Comparison of ENCODE assay signal across 1 cellular context in the genomic region with DNA sequence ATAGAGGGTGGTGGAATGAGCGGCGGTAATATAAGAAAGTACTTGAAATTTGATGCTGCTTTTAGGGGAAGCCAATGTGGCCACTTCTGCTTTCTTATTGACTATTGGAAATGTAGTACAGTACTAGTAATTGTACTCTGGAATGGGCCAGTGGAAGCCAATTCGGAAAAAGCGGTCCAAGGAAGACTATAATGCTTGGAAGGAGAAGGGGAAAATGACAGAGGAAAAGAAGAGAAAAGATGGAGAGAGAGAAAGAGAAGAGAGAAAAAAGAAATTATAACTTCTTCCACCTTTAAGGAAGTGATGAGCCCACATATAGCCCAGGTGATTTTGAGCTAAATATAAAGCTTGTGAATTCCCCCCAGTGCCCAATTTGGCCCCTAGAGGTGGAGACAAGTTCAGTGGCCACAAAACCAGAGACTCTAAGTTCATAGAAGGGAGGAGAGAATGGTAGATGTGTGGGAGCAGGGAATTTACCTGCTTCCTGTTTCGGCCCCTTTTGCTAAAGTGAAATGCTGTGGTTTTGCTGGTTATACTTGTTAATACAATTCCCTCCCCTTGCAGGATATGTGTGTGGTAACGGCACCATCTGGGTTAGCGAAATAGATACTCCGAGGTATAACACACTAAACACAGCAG.
A peak's percentile ranks its signal among the peaks of the same experiment; 100 is the strongest.
TF ChIP-seq lines count a peak whose summit lies in the region.

No MANE protein-coding gene starts in this region.

TF ChIP-seq in GM12878, 131 proteins besides CTCF, POLR2A, EP300 and RAD21 (continued from another document):
- peak; percentile 99 for TF ChIP-seq MTA2 (IDR thresholded peaks at IDR 0.05; ENCODE audit: low read depth)
- TF ChIP-seq ELK1 (IDR thresholded peaks at IDR 0.05; ENCODE audit: low read depth, low read length), result 0 out of 2 replicates have a peak, but pooled peaks have one; percentile 15
- peak in 1 of 2 experiments; percentile 99; a peak in 2 of 4 replicates for TF ChIP-seq CEBPB (IDR thresholded peaks at IDR 0.05; ENCODE audit: borderline replicate concordance in 1 of 2, low read depth in 2 of 2, low read length in 2 of 2)
- TF ChIP-seq HCFC1 (IDR thresholded peaks at IDR 0.05; ENCODE audit: low read length), result no peak
- peak; percentile 80 for TF ChIP-seq MYB (IDR thresholded peaks at IDR 0.05; ENCODE audit: borderline replicate concordance, low read depth, low read length)
- no peak for TF ChIP-seq BRCA1 (IDR thresholded peaks at IDR 0.05; ENCODE audit: low read depth, low read length)
- TF ChIP-seq EGR1 (IDR thresholded peaks at IDR 0.05; ENCODE audit: borderline replicate concordance in 1 of 2, low read depth in 2 of 2, low read length in 2 of 2), result peak in 1 of 2 experiments; percentile 70; a peak in 1 of 3 replicates
- TF ChIP-seq NFXL1 (IDR thresholded peaks at IDR 0.05; ENCODE audit: borderline replicate concordance), result no peak
- TF ChIP-seq, protein P1, sequence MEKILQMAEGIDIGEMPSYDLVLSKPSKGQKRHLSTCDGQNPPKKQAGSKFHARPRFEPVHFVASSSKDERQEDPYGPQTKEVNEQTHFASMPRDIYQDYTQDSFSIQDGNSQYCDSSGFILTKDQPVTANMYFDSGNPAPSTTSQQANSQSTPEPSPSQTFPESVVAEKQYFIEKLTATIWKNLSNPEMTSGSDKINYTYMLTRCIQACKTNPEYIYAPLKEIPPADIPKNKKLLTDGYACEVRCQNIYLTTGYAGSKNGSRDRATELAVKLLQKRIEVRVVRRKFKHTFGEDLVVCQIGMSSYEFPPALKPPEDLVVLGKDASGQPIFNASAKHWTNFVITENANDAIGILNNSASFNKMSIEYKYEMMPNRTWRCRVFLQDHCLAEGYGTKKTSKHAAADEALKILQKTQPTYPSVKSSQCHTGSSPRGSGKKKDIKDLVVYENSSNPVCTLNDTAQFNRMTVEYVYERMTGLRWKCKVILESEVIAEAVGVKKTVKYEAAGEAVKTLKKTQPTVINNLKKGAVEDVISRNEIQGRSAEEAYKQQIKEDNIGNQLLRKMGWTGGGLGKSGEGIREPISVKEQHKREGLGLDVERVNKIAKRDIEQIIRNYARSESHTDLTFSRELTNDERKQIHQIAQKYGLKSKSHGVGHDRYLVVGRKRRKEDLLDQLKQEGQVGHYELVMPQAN (conservative IDR thresholded peaks at IDR 0.05), result 0 out of 2 replicates have a peak, but pooled peaks have one; percentile 31
- TF ChIP-seq PML (IDR thresholded peaks at IDR 0.05; ENCODE audit: low read length), result peak; percentile 86
- TF ChIP-seq ZNF217 (IDR thresholded peaks at IDR 0.05), result peak; percentile 97
- TF ChIP-seq HDAC2 (IDR thresholded peaks at IDR 0.05), result no peak
- peak; percentile 93; the same call in 1 of the 2 replicates for TF ChIP-seq TCF3 (IDR thresholded peaks at IDR 0.05; ENCODE audit: borderline replicate concordance, insufficient read depth, low read depth, low read length)
- TF ChIP-seq RCOR1 (conservative IDR thresholded peaks at IDR 0.05; ENCODE audit: low read depth, low read length), result no peak
- peak; percentile 99 for TF ChIP-seq MTA3 (IDR thresholded peaks at IDR 0.05; ENCODE audit: borderline replicate concordance, low read length)
- no peak for TF ChIP-seq CBX3 (IDR thresholded peaks at IDR 0.05; ENCODE audit: borderline replicate concordance, low read depth)
- TF ChIP-seq TCF12 (IDR thresholded peaks at IDR 0.05; ENCODE audit: low read depth, low read length), result peak; percentile 90
- TF ChIP-seq, protein P2, sequence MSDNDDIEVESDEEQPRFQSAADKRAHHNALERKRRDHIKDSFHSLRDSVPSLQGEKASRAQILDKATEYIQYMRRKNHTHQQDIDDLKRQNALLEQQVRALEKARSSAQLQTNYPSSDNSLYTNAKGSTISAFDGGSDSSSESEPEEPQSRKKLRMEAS (IDR thresholded peaks at IDR 0.05; ENCODE audit: low read depth, low read length), result no peak
- TF ChIP-seq, protein P3, sequence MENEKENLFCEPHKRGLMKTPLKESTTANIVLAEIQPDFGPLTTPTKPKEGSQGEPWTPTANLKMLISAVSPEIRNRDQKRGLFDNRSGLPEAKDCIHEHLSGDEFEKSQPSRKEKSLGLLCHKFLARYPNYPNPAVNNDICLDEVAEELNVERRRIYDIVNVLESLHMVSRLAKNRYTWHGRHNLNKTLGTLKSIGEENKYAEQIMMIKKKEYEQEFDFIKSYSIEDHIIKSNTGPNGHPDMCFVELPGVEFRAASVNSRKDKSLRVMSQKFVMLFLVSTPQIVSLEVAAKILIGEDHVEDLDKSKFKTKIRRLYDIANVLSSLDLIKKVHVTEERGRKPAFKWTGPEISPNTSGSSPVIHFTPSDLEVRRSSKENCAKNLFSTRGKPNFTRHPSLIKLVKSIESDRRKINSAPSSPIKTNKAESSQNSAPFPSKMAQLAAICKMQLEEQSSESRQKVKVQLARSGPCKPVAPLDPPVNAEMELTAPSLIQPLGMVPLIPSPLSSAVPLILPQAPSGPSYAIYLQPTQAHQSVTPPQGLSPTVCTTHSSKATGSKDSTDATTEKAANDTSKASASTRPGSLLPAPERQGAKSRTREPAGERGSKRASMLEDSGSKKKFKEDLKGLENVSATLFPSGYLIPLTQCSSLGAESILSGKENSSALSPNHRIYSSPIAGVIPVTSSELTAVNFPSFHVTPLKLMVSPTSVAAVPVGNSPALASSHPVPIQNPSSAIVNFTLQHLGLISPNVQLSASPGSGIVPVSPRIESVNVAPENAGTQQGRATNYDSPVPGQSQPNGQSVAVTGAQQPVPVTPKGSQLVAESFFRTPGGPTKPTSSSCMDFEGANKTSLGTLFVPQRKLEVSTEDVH (IDR thresholded peaks at IDR 0.05; ENCODE audit: low read depth, partially characterized antibody), result peak; percentile 75
- TF ChIP-seq SREBF1 (IDR thresholded peaks at IDR 0.05; ENCODE audit: low read length), result peak; percentile 48; the same call in 1 of the 2 replicates
- TF ChIP-seq BMI1 (IDR thresholded peaks at IDR 0.05; ENCODE audit: borderline replicate concordance), result peak; percentile 88; the same call in 1 of the 2 replicates
- TF ChIP-seq, protein P4, sequence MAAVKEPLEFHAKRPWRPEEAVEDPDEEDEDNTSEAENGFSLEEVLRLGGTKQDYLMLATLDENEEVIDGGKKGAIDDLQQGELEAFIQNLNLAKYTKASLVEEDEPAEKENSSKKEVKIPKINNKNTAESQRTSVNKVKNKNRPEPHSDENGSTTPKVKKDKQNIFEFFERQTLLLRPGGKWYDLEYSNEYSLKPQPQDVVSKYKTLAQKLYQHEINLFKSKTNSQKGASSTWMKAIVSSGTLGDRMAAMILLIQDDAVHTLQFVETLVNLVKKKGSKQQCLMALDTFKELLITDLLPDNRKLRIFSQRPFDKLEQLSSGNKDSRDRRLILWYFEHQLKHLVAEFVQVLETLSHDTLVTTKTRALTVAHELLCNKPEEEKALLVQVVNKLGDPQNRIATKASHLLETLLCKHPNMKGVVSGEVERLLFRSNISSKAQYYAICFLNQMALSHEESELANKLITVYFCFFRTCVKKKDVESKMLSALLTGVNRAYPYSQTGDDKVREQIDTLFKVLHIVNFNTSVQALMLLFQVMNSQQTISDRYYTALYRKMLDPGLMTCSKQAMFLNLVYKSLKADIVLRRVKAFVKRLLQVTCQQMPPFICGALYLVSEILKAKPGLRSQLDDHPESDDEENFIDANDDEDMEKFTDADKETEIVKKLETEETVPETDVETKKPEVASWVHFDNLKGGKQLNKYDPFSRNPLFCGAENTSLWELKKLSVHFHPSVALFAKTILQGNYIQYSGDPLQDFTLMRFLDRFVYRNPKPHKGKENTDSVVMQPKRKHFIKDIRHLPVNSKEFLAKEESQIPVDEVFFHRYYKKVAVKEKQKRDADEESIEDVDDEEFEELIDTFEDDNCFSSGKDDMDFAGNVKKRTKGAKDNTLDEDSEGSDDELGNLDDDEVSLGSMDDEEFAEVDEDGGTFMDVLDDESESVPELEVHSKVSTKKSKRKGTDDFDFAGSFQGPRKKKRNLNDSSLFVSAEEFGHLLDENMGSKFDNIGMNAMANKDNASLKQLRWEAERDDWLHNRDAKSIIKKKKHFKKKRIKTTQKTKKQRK (IDR thresholded peaks at IDR 0.05; ENCODE audit: low read depth, low read length), result no peak
- TF ChIP-seq NRF1 (conservative IDR thresholded peaks at IDR 0.05; ENCODE audit: low read depth, low read length), result no peak
- TF ChIP-seq RUNX3 (IDR thresholded peaks at IDR 0.05; ENCODE audit: low read length), result peak; percentile 99
- peak; percentile 44 for TF ChIP-seq SMAD1 (IDR thresholded peaks at IDR 0.05; ENCODE audit: low read depth, partially characterized antibody)
- peak; percentile 19; the same call in 1 of the 2 replicates for TF ChIP-seq CHD4 (IDR thresholded peaks at IDR 0.05)
- TF ChIP-seq MXI1 (IDR thresholded peaks at IDR 0.05; ENCODE audit: low read depth, low read length), result peak; percentile 68; the same call in 1 of the 2 replicates
- peak; percentile 64; the same call in 1 of the 2 replicates for TF ChIP-seq CREB1 (IDR thresholded peaks at IDR 0.05; ENCODE audit: low read depth)
- no peak for TF ChIP-seq CHD1 (IDR thresholded peaks at IDR 0.05; ENCODE audit: low read depth, low read length)
- no peak; the same call in 1 of the 2 replicates for TF ChIP-seq ZBTB4 (CRISPR knock-in tag; IDR thresholded peaks at IDR 0.05)
- peak; percentile 96 for TF ChIP-seq CREM (IDR thresholded peaks at IDR 0.05; ENCODE audit: low read depth)
- TF ChIP-seq NFIC (IDR thresholded peaks at IDR 0.05; ENCODE audit: low read depth, low read length), result peak; percentile 100
- no peak; the same call in 1 of the 2 replicates for TF ChIP-seq SMARCA5 (IDR thresholded peaks at IDR 0.05)
TF ChIP-seq in GM12878: peak in this region for 69.
